Comparison of ENCODE assay signal across 19 cellular contexts in the genomic region with DNA sequence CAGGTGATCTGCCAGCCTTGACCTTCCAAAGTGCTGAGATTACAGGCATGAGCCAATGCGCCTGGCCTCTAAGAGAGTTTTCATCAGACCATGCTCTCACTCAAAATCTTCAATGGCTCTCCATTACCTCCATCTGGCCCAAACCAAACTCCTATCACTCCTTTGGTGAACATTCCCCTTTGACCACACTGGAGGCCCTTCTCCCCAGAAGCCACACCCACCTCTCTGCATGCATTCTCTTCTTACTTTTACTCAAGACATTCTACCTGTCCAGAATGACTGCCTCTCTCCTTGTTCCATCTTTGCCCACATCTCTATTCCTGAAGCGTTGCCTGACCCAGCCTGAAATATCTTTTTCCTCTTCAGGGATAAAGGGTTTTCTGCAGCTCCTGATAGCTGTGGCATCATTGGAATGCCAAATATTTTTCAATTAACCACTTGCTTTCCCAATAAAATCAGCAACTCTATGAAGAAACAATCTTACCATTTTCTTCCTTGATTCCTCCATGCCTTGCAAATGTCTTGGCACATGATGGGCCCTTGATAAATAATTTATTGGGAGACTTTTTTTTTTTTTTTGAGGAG. TPM values are rescaled to one million over a fixed set of nuclear protein-coding genes. Genes with fewer than 3 reads are reported as not detected.
DNase-seq lines count a peak whose midpoint lies in the region; TF ChIP-seq lines count a peak whose summit lies in the region.
"Had no signal": no experiment of that assay in that cellular context is flagged by ENCODE, and none has a peak within 500 bp of the region (broad histone marks: within the 10 kb centered on the region; RNA-seq: fewer than 3 reads in every experiment).

No MANE protein-coding gene starts in this region.

- DNase-seq in EL = peak; percentile 69
- peak; percentile 46 for DNase-seq in NCI-H226
- peak; percentile 48 for DNase-seq in epidermal melanocyte (ENCODE audit: insufficient read length, low spot score)
- peak; percentile 21 for DNase-seq in osteocyte (ENCODE audit: extremely low spot score, unreplicated experiment)
- no peak for DNase-seq in HuH-7.5 (ENCODE audit: low spot score)
- DNase-seq in activated CD4-positive, alpha-beta T cell treated with anti-CD3 and anti-CD28 coated beads for 1 hour = no peak
- no peak for DNase-seq in NCI-H2171 treated with DMSO at 0.1 percent for 48 hours (lab: John Stamatoyannopoulos, UW)
- DNase-seq in NCI-H510A (lab: John Stamatoyannopoulos, UW) = no peak
- DNase-seq: activated CD4-positive, CD25-positive, alpha-beta regulatory T cell; activated naive CD8-positive, alpha-beta T cell treated with anti-CD3 and anti-CD28 coated beads, Interleukin-2, amount 10 ng/mL, durations not matched to agents 7 days and 5 days; DMS53; H7; left colon; NCI-H1417; retina; SJCRH30 had no signal

- no peak for TF ChIP-seq CTCF in osteocyte (IDR thresholded peaks at IDR 0.05)

- H3K4me1 Mint-ChIP-seq in osteocyte (ENCODE audit: unreplicated experiment) = peaks cover 5% of the 10 kb centered on the region
- H3K4me1 Mint-ChIP-seq: neural crest cell had no signal

- H3K27me3 Mint-ChIP-seq in osteocyte (ENCODE audit: unreplicated experiment) = peaks cover 2% of the 10 kb centered on the region

- no peaks in the 10 kb centered on the region for H3K9me3 Mint-ChIP-seq in osteocyte (ENCODE audit: unreplicated experiment)
- H3K9me3 Mint-ChIP-seq: activated naive CD8-positive, alpha-beta T cell treated with anti-CD3 and anti-CD28 coated beads, Interleukin-2, amount 10 ng/mL, durations not matched to agents 7 days and 5 days; activated T-helper 1 cell treated with anti-CD3 and anti-CD28 coated beads, Interleukin-12 subunit alpha, Interleukin-12 subunit beta, Interleukin-2, Interleukin-4 antibody, amounts not matched to agents 30 ng/mL and 10 ng/mL and 1 ng/mL, durations not matched to agents 14 hours and 24 hours and 36 hours; neural crest cell; T-helper 2 cell treated with Interferon-gamma antibody and Interleukin-4, amounts not matched to agents 5 μg/mL and 100 μg/mL, for 36 hours had no signal

- no peaks in the 10 kb centered on the region for H3K36me3 Mint-ChIP-seq in osteocyte (ENCODE audit: unreplicated experiment)
- H3K36me3 Mint-ChIP-seq: activated naive CD8-positive, alpha-beta T cell treated with anti-CD3 and anti-CD28 coated beads, Interleukin-2, amount 10 ng/mL, durations not matched to agents 7 days and 5 days had no signal

- H3K4me3 Mint-ChIP-seq in osteocyte (ENCODE audit: unreplicated experiment) = no peak overlapping the region
- H3K4me3 Mint-ChIP-seq: activated naive CD8-positive, alpha-beta T cell treated with anti-CD3 and anti-CD28 coated beads, Interleukin-2, amount 10 ng/mL, durations not matched to agents 7 days and 5 days; activated T-helper 1 cell treated with anti-CD3 and anti-CD28 coated beads, Interleukin-12 subunit alpha, Interleukin-12 subunit beta, Interleukin-2, Interleukin-4 antibody, amounts not matched to agents 30 ng/mL and 10 ng/mL and 1 ng/mL, durations not matched to agents 14 hours and 24 hours and 36 hours; neural crest cell; T-helper 2 cell treated with Interferon-gamma antibody and Interleukin-4, amounts not matched to agents 5 μg/mL and 100 μg/mL, for 36 hours had no signal

- no peak overlapping the region for H3K27ac Mint-ChIP-seq in osteocyte (ENCODE audit: unreplicated experiment)
- H3K27ac Mint-ChIP-seq: activated naive CD8-positive, alpha-beta T cell treated with anti-CD3 and anti-CD28 coated beads, Interleukin-2, amount 10 ng/mL, durations not matched to agents 7 days and 5 days; activated T-helper 1 cell treated with anti-CD3 and anti-CD28 coated beads, Interleukin-12 subunit alpha, Interleukin-12 subunit beta, Interleukin-2, Interleukin-4 antibody, amounts not matched to agents 30 ng/mL and 10 ng/mL and 1 ng/mL, durations not matched to agents 14 hours and 24 hours and 36 hours; T-helper 2 cell treated with Interferon-gamma antibody and Interleukin-4, amounts not matched to agents 5 μg/mL and 100 μg/mL, for 36 hours had no signal

RNA-seq across cellular contexts. Expression of gene PLEK2, which starts 15.5 kb away (rescaled TPM):
- not detected in 2 replicates for total RNA-seq in osteocyte
- total RNA-seq: H7, neural crest cell, SJCRH30 had no signal

RNA-seq across cellular contexts. Expression of gene EIF2S1, which starts 36.3 kb away (rescaled TPM):
- total RNA-seq in osteocyte = 85.3 and 90.1 TPM in 2 replicates

RNA-seq across cellular contexts. Expression of gene ATP6V1D, which starts 36.9 kb away (rescaled TPM):
- total RNA-seq in osteocyte = 63.8 and 67.8 TPM in 2 replicates

Comparison
In these comparisons a context has a peak if more than half of its experiments do, and no peak if none do; other contexts are left out.
1. DNase-seq: peak in EL (single experiment), NCI-H226 (single experiment), epidermal melanocyte (single experiment) and osteocyte (single experiment); none in HuH-7.5 (single experiment), activated CD4-positive, alpha-beta T cell treated with anti-CD3 and anti-CD28 coated beads for 1 hour (single experiment), NCI-H2171 treated with DMSO at 0.1 percent for 48 hours (single experiment) and NCI-H510A (single experiment).